Comparison of ENCODE assay signal across 11 cellular contexts in genomic region chr12:24921251-24922038, GRCh38. TPM values are rescaled to one million over a fixed set of nuclear protein-coding genes. Genes with fewer than 3 reads are reported as not detected.
DNase-seq lines count a peak whose midpoint lies in the region; ATAC-seq and TF ChIP-seq lines count a peak whose summit lies in the region.
"Had no signal": no experiment of that assay in that cellular context is flagged by ENCODE, and none has a peak within 500 bp of the region (broad histone marks: within the 10 kb centered on the region; RNA-seq: fewer than 3 reads in every experiment).

No MANE protein-coding gene starts in this region.

- peak overlapping the region; percentile 8 for H3K4me3 Mint-ChIP-seq in activated naive CD4-positive, alpha-beta T cell treated with anti-CD3 and anti-CD28 coated beads, Interleukin-2, amount 50 U/mL, for 24 hours
- no peak overlapping the region for H3K4me3 Mint-ChIP-seq in activated T-helper 1 cell treated with anti-CD3 and anti-CD28 coated beads, Interleukin-12 subunit alpha, Interleukin-12 subunit beta, Interleukin-2, Interleukin-4 antibody, amounts not matched to agents 30 ng/mL and 10 ng/mL and 1 ng/mL, durations not matched to agents 14 hours and 24 hours and 36 hours

- H3K9me3 Mint-ChIP-seq in activated naive CD4-positive, alpha-beta T cell treated with anti-CD3 and anti-CD28 coated beads, Interleukin-2, amount 50 U/mL, for 24 hours, result no peaks in the 10 kb centered on the region
- no peaks in the 10 kb centered on the region for H3K9me3 Mint-ChIP-seq in activated T-helper 1 cell treated with anti-CD3 and anti-CD28 coated beads, Interleukin-12 subunit alpha, Interleukin-12 subunit beta, Interleukin-2, Interleukin-4 antibody, amounts not matched to agents 30 ng/mL and 10 ng/mL and 1 ng/mL, durations not matched to agents 14 hours and 24 hours and 36 hours

- intact Hi-C loops in activated T-helper 1 cell treated with anti-CD3 and anti-CD28 coated beads, Interleukin-12 subunit alpha, Interleukin-12 subunit beta, Interleukin-2, Interleukin-4 antibody, amounts not matched to agents 30 ng/mL and 10 ng/mL and 1 ng/mL, durations not matched to agents 14 hours and 24 hours and 36 hours (cut with micrococcal nuclease), result loop anchor here (1.0 kb wide), 2 partner anchors 27 to 39 kb away; no protein-coding TSS in a partner anchor

- no peak overlapping the region for H3K4me3 ChIP-seq in fibroblast of mammary gland (ENCODE audit: control insufficient read depth, low read depth, low read length)

- H3K27ac Mint-ChIP-seq in activated naive CD4-positive, alpha-beta T cell treated with anti-CD3 and anti-CD28 coated beads, Interleukin-2, amount 50 U/mL, for 24 hours, result peak overlapping the region; percentile 30
- H3K27ac Mint-ChIP-seq in activated T-helper 1 cell treated with anti-CD3 and anti-CD28 coated beads, Interleukin-12 subunit alpha, Interleukin-12 subunit beta, Interleukin-2, Interleukin-4 antibody, amounts not matched to agents 30 ng/mL and 10 ng/mL and 1 ng/mL, durations not matched to agents 14 hours and 24 hours and 36 hours, result peak overlapping the region; percentile 42

- peaks cover 25% of the 10 kb centered on the region for H3K4me1 Mint-ChIP-seq in activated naive CD4-positive, alpha-beta T cell treated with anti-CD3 and anti-CD28 coated beads, Interleukin-2, amount 50 U/mL, for 24 hours
- H3K4me1 Mint-ChIP-seq in activated T-helper 1 cell treated with anti-CD3 and anti-CD28 coated beads, Interleukin-12 subunit alpha, Interleukin-12 subunit beta, Interleukin-2, Interleukin-4 antibody, amounts not matched to agents 30 ng/mL and 10 ng/mL and 1 ng/mL, durations not matched to agents 14 hours and 24 hours and 36 hours (ENCODE audit: low read depth), result peaks cover 44% of the 10 kb centered on the region

- DNase-seq in activated naive CD4-positive, alpha-beta T cell (lab: John Stamatoyannopoulos, UW), result no peak
- no peak for DNase-seq in activated T-helper 1 cell treated with anti-CD3 and anti-CD28 coated beads, Interleukin-12 subunit alpha, Interleukin-12 subunit beta, Interleukin-2, Interleukin-4 antibody, amounts not matched to agents 30 ng/mL and 10 ng/mL and 1 ng/mL, durations not matched to agents 14 hours and 24 hours and 36 hours (ENCODE audit: low spot score)
- DNase-seq in fibroblast of mammary gland (ENCODE audit: low read depth) (peak; percentile 48), mesenteric fat pad (ENCODE audit: low spot score) (no peak), DMS153 treated with DMSO at 0.1 percent for 48 hours (lab: John Stamatoyannopoulos, UW; ENCODE audit: unreplicated experiment) (no peak)
- no peak for DNase-seq in stimulated activated naive CD8-positive, alpha-beta T cell treated with anti-CD3 and anti-CD28 coated beads, Interleukin-15, Interleukin-2, amounts not matched to agents 100 U/mL and 50 U/mL, for 24 hours
- DNase-seq: DMS79 treated with DMSO at 0.1 percent for 48 hours, NCI-H2227 treated with DMSO at 0.1 percent for 48 hours, T-helper 9 cell had no signal

- H3K36me3 Mint-ChIP-seq in activated naive CD4-positive, alpha-beta T cell treated with anti-CD3 and anti-CD28 coated beads, Interleukin-2, amount 50 U/mL, for 24 hours, result no peaks in the 10 kb centered on the region
- peaks cover 4% of the 10 kb centered on the region for H3K36me3 Mint-ChIP-seq in activated T-helper 1 cell treated with anti-CD3 and anti-CD28 coated beads, Interleukin-12 subunit alpha, Interleukin-12 subunit beta, Interleukin-2, Interleukin-4 antibody, amounts not matched to agents 30 ng/mL and 10 ng/mL and 1 ng/mL, durations not matched to agents 14 hours and 24 hours and 36 hours (ENCODE audit: low read depth)

- peaks cover 4% of the 10 kb centered on the region for H3K27me3 Mint-ChIP-seq in activated naive CD4-positive, alpha-beta T cell treated with anti-CD3 and anti-CD28 coated beads, Interleukin-2, amount 50 U/mL, for 24 hours
- peaks cover 2% of the 10 kb centered on the region for H3K27me3 Mint-ChIP-seq in activated T-helper 1 cell treated with anti-CD3 and anti-CD28 coated beads, Interleukin-12 subunit alpha, Interleukin-12 subunit beta, Interleukin-2, Interleukin-4 antibody, amounts not matched to agents 30 ng/mL and 10 ng/mL and 1 ng/mL, durations not matched to agents 14 hours and 24 hours and 36 hours (ENCODE audit: insufficient read depth)

- TF ChIP-seq CTCF in fibroblast of mammary gland (conservative IDR thresholded peaks at IDR 0.05; ENCODE audit: control insufficient read depth, insufficient read depth, low read depth, low read length), result no peak

- ATAC-seq in stimulated activated naive CD8-positive, alpha-beta T cell treated with anti-CD3 and anti-CD28 coated beads, Interleukin-15, Interleukin-2, amounts not matched to agents 100 U/mL and 50 U/mL, for 24 hours, result peak; percentile 66
- no peak for ATAC-seq in GM21786 (IDR thresholded peaks at IDR 0.05; ENCODE audit: unreplicated experiment)

RNA-seq across cellular contexts. Expression of gene BCAT1, which starts 27.5 kb away (rescaled TPM):
- 37.3 and 42.0 TPM in 2 replicates for total RNA-seq in activated T-helper 1 cell treated with anti-CD3 and anti-CD28 coated beads, Interleukin-12 subunit alpha, Interleukin-12 subunit beta, Interleukin-2, Interleukin-4 antibody, amounts not matched to agents 30 ng/mL and 10 ng/mL and 1 ng/mL, durations not matched to agents 14 hours and 24 hours and 36 hours
- total RNA-seq in mesenteric fat pad, result 40.8 TPM
